Comparison of ENCODE assay signal across 25 cellular contexts in the genomic region with DNA sequence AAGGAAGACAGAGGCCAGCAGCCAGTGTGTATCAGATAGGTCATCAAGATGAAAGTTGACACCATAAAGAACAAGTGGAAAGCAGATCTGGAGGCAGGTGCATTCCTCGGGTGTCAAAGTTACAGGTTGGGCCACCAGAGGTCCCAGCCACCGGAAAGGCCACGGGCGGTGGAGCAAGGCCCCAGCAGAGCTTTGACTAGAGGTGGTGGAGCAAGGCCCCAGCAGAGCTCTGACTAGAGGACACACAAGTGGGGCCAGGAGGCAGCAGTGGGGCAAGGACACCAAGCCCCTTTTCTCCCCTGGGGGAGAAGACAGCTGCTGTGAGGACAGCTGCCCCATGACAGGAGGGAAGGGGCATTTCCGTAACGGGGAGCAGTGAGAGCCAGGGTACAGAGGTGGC.
"Had no signal": no experiment of that assay in that cellular context is flagged by ENCODE, and none has a peak within 500 bp of the region (broad histone marks: within the 10 kb centered on the region; RNA-seq: fewer than 3 reads in every experiment).

No MANE protein-coding gene starts in this region.

- ATAC-seq: activated T-cell treated with anti-CD3 and anti-CD28 coated beads, Interleukin-2, amount 50 U/mL, for 4 hours; activated T-helper 17 cell treated with anti-CD3 and anti-CD28 coated beads, Interleukin-2, amount 50 U/mL, for 72 hours; body of pancreas; gastrocnemius medialis; left ventricle myocardium superior; naive thymus-derived CD4-positive, alpha-beta T cell; right cardiac atrium had no signal

- H3K9me3 ChIP-seq: adrenal gland, body of pancreas, gastrocnemius medialis had no signal

- H3K27me3 ChIP-seq: adrenal gland, body of pancreas, gastrocnemius medialis had no signal

- H3K36me3 Mint-ChIP-seq: activated naive CD4-positive, alpha-beta T cell treated with anti-CD3 and anti-CD28 coated beads, Interleukin-2, amount 50 U/mL, for 24 hours; mesothelial cell of epicardium; naive thymus-derived CD4-positive, alpha-beta T cell; type B pancreatic cell had no signal

- H3K27me3 Mint-ChIP-seq: activated naive CD4-positive, alpha-beta T cell treated with anti-CD3 and anti-CD28 coated beads, Interleukin-2, amount 50 U/mL, for 24 hours; activated T-helper 17 cell treated with anti-CD3 and anti-CD28 coated beads, Interleukin-2, amount 50 U/mL, for 72 hours; stimulated activated naive CD8-positive, alpha-beta T cell treated with anti-CD3 and anti-CD28 coated beads, Interleukin-15, Interleukin-2, amounts not matched to agents 100 ng/mL and 50 ng/mL, for 24 hours had no signal

- DNase-seq: activated CD4-positive, alpha-beta T cell treated with anti-CD3 and anti-CD28 coated beads for 48 hours; activated CD4-positive, alpha-beta T cell treated with anti-CD3 and anti-CD28 coated beads, Interleukin-2, amount 50 U/mL, for 48 hours; activated CD8-positive, alpha-beta memory T cell treated with anti-CD3 and anti-CD28 coated beads, Interleukin-2, amount 50 U/mL, for 4 hours; activated gamma-delta T cell treated with Interleukin-2 at 50 U/mL for 16 hours; activated T-cell treated with anti-CD3 and anti-CD28 coated beads, Interleukin-2, amount 50 U/mL, for 4 hours; adrenal gland; dermis blood vessel endothelial cell; effector CD4-positive, alpha-beta T cell; gastrocnemius medialis; glutamatergic neuron; left ventricle myocardium superior; mammary epithelial cell; naive thymus-derived CD4-positive, alpha-beta T cell; right cardiac atrium; stimulated activated CD4-positive, alpha-beta T cell treated with anti-CD3 and anti-CD28 coated beads, Interleukin-12 subunit alpha, Interleukin-12 subunit beta, amount 100 ng/mL, for 4 hours; stimulated activated CD4-positive, alpha-beta T cell treated with anti-CD3 and anti-CD28 coated beads, Interleukin-4, amount 100 ng/mL, for 1 hour; T-helper 1 cell had no signal

- H3K4me1 ChIP-seq: adrenal gland, body of pancreas, gastrocnemius medialis had no signal

- H3K27ac Mint-ChIP-seq: mesothelial cell of epicardium; stimulated activated naive CD8-positive, alpha-beta T cell treated with anti-CD3 and anti-CD28 coated beads, Interleukin-15, Interleukin-2, amounts not matched to agents 100 ng/mL and 50 ng/mL, for 24 hours; type B pancreatic cell had no signal

- H3K4me3 Mint-ChIP-seq: activated naive CD4-positive, alpha-beta T cell treated with anti-CD3 and anti-CD28 coated beads, Interleukin-2, amount 50 U/mL, for 24 hours; activated T-cell treated with anti-CD3 and anti-CD28 coated beads, Interleukin-2, amount 50 U/mL, for 4 hours; activated T-helper 17 cell treated with anti-CD3 and anti-CD28 coated beads, Interleukin-2, amount 50 U/mL, for 72 hours; mesothelial cell of epicardium; neural crest cell; stimulated activated naive CD8-positive, alpha-beta T cell treated with anti-CD3 and anti-CD28 coated beads, Interleukin-15, Interleukin-2, amounts not matched to agents 100 ng/mL and 50 ng/mL, for 24 hours; type B pancreatic cell had no signal

- H3K9me3 Mint-ChIP-seq: activated naive CD4-positive, alpha-beta T cell treated with anti-CD3 and anti-CD28 coated beads, Interleukin-2, amount 50 U/mL, for 24 hours; activated T-cell treated with anti-CD3 and anti-CD28 coated beads, Interleukin-2, amount 50 U/mL, for 4 hours; activated T-helper 17 cell treated with anti-CD3 and anti-CD28 coated beads, Interleukin-2, amount 50 U/mL, for 72 hours; mesothelial cell of epicardium; naive thymus-derived CD4-positive, alpha-beta T cell; stimulated activated naive CD8-positive, alpha-beta T cell treated with anti-CD3 and anti-CD28 coated beads, Interleukin-15, Interleukin-2, amounts not matched to agents 100 ng/mL and 50 ng/mL, for 24 hours; type B pancreatic cell had no signal

- H3K4me3 ChIP-seq: adrenal gland, body of pancreas, gastrocnemius medialis had no signal

- H3K4me1 Mint-ChIP-seq: mesothelial cell of epicardium had no signal

- H3K27ac ChIP-seq: adrenal gland, body of pancreas, epithelial cell of prostate, gastrocnemius medialis had no signal

- H3K36me3 ChIP-seq: adrenal gland, gastrocnemius medialis had no signal
